ENCODE assay signal across 8 cellular contexts in genomic region chr20:46757754-46758678, GRCh38. TPM values are rescaled to one million over a fixed set of nuclear protein-coding genes. Genes with fewer than 3 reads are reported as not detected.
DNase-seq lines count a peak whose midpoint lies in the region; ATAC-seq and TF ChIP-seq lines count a peak whose summit lies in the region.

No MANE protein-coding gene starts in this region.

- H3K27ac ChIP-seq in HL-60 (replicated peaks), result no peak overlapping the region

- CTCF ChIA-PET in activated CD8-positive, alpha-beta memory T cell treated with anti-CD3 and anti-CD28 coated beads, Interleukin-2, amount 10 ng/mL, durations not matched to agents 7 days and 5 days (lab: Charles Lee), result interaction anchor here (0.7 to 1.2 kb wide), 6 partner anchors 10 to 431 kb away, joined by 3 read pairs; no protein-coding TSS in a partner anchor

- H3K27me3 ChIP-seq in HL-60 (ENCODE audit: insufficient read depth, poor library complexity, severe bottlenecking), result no peaks in the 10 kb centered on the region

- no peak overlapping the region for H3K27ac Mint-ChIP-seq in activated CD8-positive, alpha-beta memory T cell treated with anti-CD3 and anti-CD28 coated beads, Interleukin-2, amount 10 ng/mL, durations not matched to agents 7 days and 5 days
- H3K27ac Mint-ChIP-seq in natural killer cell treated with Interleukin-12 subunit alpha and Interleukin-12 subunit beta and Interleukin-15 and Interleukin-18, amount 100 ng/mL, for 72 hours, result no peak overlapping the region

- H3K4me3 Mint-ChIP-seq in activated CD8-positive, alpha-beta memory T cell treated with anti-CD3 and anti-CD28 coated beads, Interleukin-2, amount 10 ng/mL, durations not matched to agents 7 days and 5 days, result no peak overlapping the region
- H3K4me3 Mint-ChIP-seq in natural killer cell treated with Interleukin-12 subunit alpha and Interleukin-12 subunit beta and Interleukin-15 and Interleukin-18, amount 100 ng/mL, for 72 hours, result no peak overlapping the region

- peaks cover 8% of the 10 kb centered on the region for H3K27me3 Mint-ChIP-seq in activated CD8-positive, alpha-beta memory T cell treated with anti-CD3 and anti-CD28 coated beads, Interleukin-2, amount 10 ng/mL, durations not matched to agents 7 days and 5 days
- H3K27me3 Mint-ChIP-seq in natural killer cell treated with Interleukin-12 subunit alpha and Interleukin-12 subunit beta and Interleukin-15 and Interleukin-18, amount 100 ng/mL, for 72 hours, result peaks cover 7 to 32% of the 10 kb centered on the region in 2 donors

- H3K9me3 Mint-ChIP-seq in activated CD8-positive, alpha-beta memory T cell treated with anti-CD3 and anti-CD28 coated beads, Interleukin-2, amount 10 ng/mL, durations not matched to agents 7 days and 5 days (ENCODE audit: low read depth), result no peaks in the 10 kb centered on the region
- no peaks in the 10 kb centered on the region for H3K9me3 Mint-ChIP-seq in natural killer cell treated with Interleukin-12 subunit alpha and Interleukin-12 subunit beta and Interleukin-15 and Interleukin-18, amount 100 ng/mL, for 72 hours

- no peaks in the 10 kb centered on the region for H3K36me3 Mint-ChIP-seq in activated CD8-positive, alpha-beta memory T cell treated with anti-CD3 and anti-CD28 coated beads, Interleukin-2, amount 10 ng/mL, durations not matched to agents 7 days and 5 days
- no peaks in the 10 kb centered on the region for H3K36me3 Mint-ChIP-seq in natural killer cell treated with Interleukin-12 subunit alpha and Interleukin-12 subunit beta and Interleukin-15 and Interleukin-18, amount 100 ng/mL, for 72 hours

- peak; percentile 58 for ATAC-seq in activated CD8-positive, alpha-beta memory T cell treated with anti-CD3 and anti-CD28 coated beads, Interleukin-2, amount 10 ng/mL, durations not matched to agents 7 days and 5 days
- no peak for ATAC-seq in natural killer cell treated with Interleukin-12 subunit alpha and Interleukin-12 subunit beta and Interleukin-15 and Interleukin-18, amount 100 ng/mL, for 72 hours
- no peak for ATAC-seq in HG03045 (IDR thresholded peaks at IDR 0.05; ENCODE audit: unreplicated experiment)

- H3K4me1 Mint-ChIP-seq in activated CD8-positive, alpha-beta memory T cell treated with anti-CD3 and anti-CD28 coated beads, Interleukin-2, amount 10 ng/mL, durations not matched to agents 7 days and 5 days, result no peaks in the 10 kb centered on the region
- no peaks in the 10 kb centered on the region for H3K4me1 Mint-ChIP-seq in natural killer cell treated with Interleukin-12 subunit alpha and Interleukin-12 subunit beta and Interleukin-15 and Interleukin-18, amount 100 ng/mL, for 72 hours (ENCODE audit: low read depth in 2 of 2)

- peak; percentile 77 for DNase-seq in CD1c-positive myeloid dendritic cell (ENCODE audit: extremely low spot score)
- peak in 1 of 2 experiments; percentile 62 for DNase-seq in HL-60 (ENCODE audit: low read depth in 1 of 2, low spot score in 1 of 2)
- peak; percentile 91 for DNase-seq in NCI-H82 (lab: John Stamatoyannopoulos, UW)
- DNase-seq in activated CD8-positive, alpha-beta memory T cell treated with anti-CD3 and anti-CD28 coated beads, Interleukin-2, amount 10 ng/mL, durations not matched to agents 7 days and 5 days, result peak; percentile 75
- DNase-seq in epithelial cell of esophagus (ENCODE audit: low read depth), result peak; percentile 60
- peak; percentile 69 for DNase-seq in natural killer cell treated with Interleukin-12 subunit alpha and Interleukin-12 subunit beta and Interleukin-15 and Interleukin-18, amount 100 ng/mL, for 72 hours (ENCODE audit: low spot score)
- DNase-seq in stromal cell of bone marrow (ENCODE audit: low read depth), result peak; percentile 29

- H3K4me3 ChIP-seq in HL-60 (replicated peaks; ENCODE audit: insufficient read depth, low read length), result no peak overlapping the region
- H3K4me3 ChIP-seq in epithelial cell of esophagus (ENCODE audit: low read length), result no peak overlapping the region

- TF ChIP-seq CTCF in HL-60 (IDR thresholded peaks at IDR 0.05; ENCODE audit: insufficient read depth, low read length) (peak; percentile 98), epithelial cell of esophagus (IDR thresholded peaks at IDR 0.05; ENCODE audit: insufficient read depth, low read depth, low read length, missing control alignments) (peak; percentile 99)

RNA-seq across cellular contexts. Expression of gene SLC2A10, which starts 48.6 kb away (rescaled TPM):
- total RNA-seq in activated CD8-positive, alpha-beta memory T cell treated with anti-CD3 and anti-CD28 coated beads, Interleukin-2, amount 10 ng/mL, durations not matched to agents 7 days and 5 days, result not detected
- 1 to 10 TPM in 1 of 2 donors, under 1 TPM in 1; 0.64 to 1.5 TPM for total RNA-seq in natural killer cell treated with Interleukin-12 subunit alpha and Interleukin-12 subunit beta and Interleukin-15 and Interleukin-18, amount 100 ng/mL, for 72 hours
